In the genomic region with DNA sequence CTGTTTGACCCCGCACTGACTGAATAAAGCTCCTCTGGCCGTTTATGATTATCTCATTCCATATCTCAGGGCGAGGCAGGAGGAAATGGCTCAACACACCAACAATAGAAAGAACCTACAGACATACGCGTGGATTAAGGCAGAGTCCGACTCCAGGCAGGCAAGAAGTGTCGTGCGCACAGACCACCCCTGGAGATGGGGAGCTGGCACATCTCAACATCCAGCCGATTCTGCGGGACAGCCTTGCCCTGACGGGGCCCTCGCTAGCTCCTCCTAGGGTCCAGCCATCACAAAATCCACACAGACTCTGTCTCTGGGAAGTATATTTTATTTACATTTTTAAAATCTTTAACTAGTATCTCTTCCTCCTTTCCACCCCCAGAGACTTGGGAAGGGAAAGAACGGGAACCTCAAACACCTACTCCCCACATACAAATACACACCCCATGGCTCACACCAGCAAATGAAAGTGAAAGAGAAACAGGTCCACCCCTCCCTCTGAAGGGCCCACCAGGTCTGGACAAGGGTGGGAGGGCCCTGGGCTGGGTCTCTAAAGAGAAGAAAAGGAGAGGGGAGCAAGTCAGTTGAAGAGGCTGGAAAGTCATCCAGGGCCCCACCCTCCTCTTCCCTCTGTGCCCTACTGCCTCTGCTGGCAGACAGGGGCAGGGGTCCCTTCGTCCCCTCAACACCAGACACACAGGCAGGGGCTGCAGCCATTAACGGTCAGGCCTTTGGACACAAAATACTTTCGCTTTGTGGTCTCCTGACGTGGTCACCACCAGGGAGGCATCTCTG, we compare ENCODE assay signal across 12 cellular contexts.
DNase-seq lines count a peak whose midpoint lies in the region; ATAC-seq and TF ChIP-seq lines count a peak whose summit lies in the region.
"Had no signal": no experiment of that assay in that cellular context is flagged by ENCODE, and none has a peak within 500 bp of the region (broad histone marks: within the 10 kb centered on the region; RNA-seq: fewer than 3 reads in every experiment).

No MANE protein-coding gene starts in this region.

- H3K36me3 Mint-ChIP-seq in stimulated activated naive CD8-positive, alpha-beta T cell treated with anti-CD3 and anti-CD28 coated beads, Interleukin-15, Interleukin-2, amounts not matched to agents 100 ng/mL and 50 ng/mL, for 24 hours (ENCODE audit: low read depth), result peaks cover 21% of the 10 kb centered on the region
- peaks cover 17% of the 10 kb centered on the region for H3K36me3 Mint-ChIP-seq in memory B cell

- no peak for DNase-seq in stimulated activated naive CD8-positive, alpha-beta T cell treated with anti-CD3 and anti-CD28 coated beads, Interleukin-15, Interleukin-2, amounts not matched to agents 100 U/mL and 50 U/mL, for 24 hours
- DNase-seq in astrocyte of the spinal cord (ENCODE audit: low read depth, low spot score), result no peak
- no peak for DNase-seq in memory B cell (ENCODE audit: low spot score in 2 of 2)
- no peak for DNase-seq in AG20443 (ENCODE audit: low spot score)
- DNase-seq in NCI-H446 treated with DMSO at 0.1 percent for 48 hours (lab: John Stamatoyannopoulos, UW), result no peak
- DNase-seq: SJCRH30 had no signal

- H3K9me3 Mint-ChIP-seq in stimulated activated naive CD8-positive, alpha-beta T cell treated with anti-CD3 and anti-CD28 coated beads, Interleukin-15, Interleukin-2, amounts not matched to agents 100 ng/mL and 50 ng/mL, for 24 hours, result no peaks in the 10 kb centered on the region
- no peaks in the 10 kb centered on the region for H3K9me3 Mint-ChIP-seq in memory B cell
- H3K9me3 Mint-ChIP-seq: CD8-positive, alpha-beta memory T cell; central memory CD8-positive, alpha-beta T cell had no signal

- H3K27me3 Mint-ChIP-seq in stimulated activated naive CD8-positive, alpha-beta T cell treated with anti-CD3 and anti-CD28 coated beads, Interleukin-15, Interleukin-2, amounts not matched to agents 100 ng/mL and 50 ng/mL, for 24 hours, result no peaks in the 10 kb centered on the region
- H3K27me3 Mint-ChIP-seq in memory B cell, result no peaks in the 10 kb centered on the region
- H3K27me3 Mint-ChIP-seq: CD8-positive, alpha-beta memory T cell; central memory CD8-positive, alpha-beta T cell had no signal

- ATAC-seq in stimulated activated naive CD8-positive, alpha-beta T cell treated with anti-CD3 and anti-CD28 coated beads, Interleukin-15, Interleukin-2, amounts not matched to agents 100 U/mL and 50 U/mL, for 24 hours, result no peak
- peak; percentile 42 for ATAC-seq in memory B cell (ENCODE audit: low read depth)
- no peak for ATAC-seq in GM18870 (IDR thresholded peaks at IDR 0.05; ENCODE audit: unreplicated experiment)
- no peak for ATAC-seq in HG03469 (IDR thresholded peaks at IDR 0.05; ENCODE audit: unreplicated experiment)
- ATAC-seq: heart left ventricle had no signal

- in situ Hi-C loops in astrocyte of the spinal cord (cut with HindIII; ENCODE audit: low sequenced_read_pairs), result no loop called here

- peak overlapping the region; percentile 70 for H3K27ac Mint-ChIP-seq in stimulated activated naive CD8-positive, alpha-beta T cell treated with anti-CD3 and anti-CD28 coated beads, Interleukin-15, Interleukin-2, amounts not matched to agents 100 ng/mL and 50 ng/mL, for 24 hours
- no peak overlapping the region for H3K27ac Mint-ChIP-seq in memory B cell

- TF ChIP-seq CTCF in astrocyte of the spinal cord (IDR thresholded peaks at IDR 0.05; ENCODE audit: low read depth, low read length), result peak; percentile 15

- peaks cover 35% of the 10 kb centered on the region for H3K4me1 Mint-ChIP-seq in stimulated activated naive CD8-positive, alpha-beta T cell treated with anti-CD3 and anti-CD28 coated beads, Interleukin-15, Interleukin-2, amounts not matched to agents 100 ng/mL and 50 ng/mL, for 24 hours (ENCODE audit: low read depth)
- H3K4me1 Mint-ChIP-seq in memory B cell, result peaks cover 30% of the 10 kb centered on the region

- no peak overlapping the region for H3K4me3 Mint-ChIP-seq in stimulated activated naive CD8-positive, alpha-beta T cell treated with anti-CD3 and anti-CD28 coated beads, Interleukin-15, Interleukin-2, amounts not matched to agents 100 ng/mL and 50 ng/mL, for 24 hours
- H3K4me3 Mint-ChIP-seq in memory B cell, result no peak overlapping the region
- H3K4me3 Mint-ChIP-seq: central memory CD8-positive, alpha-beta T cell had no signal

- H3K4me3 ChIP-seq in astrocyte of the spinal cord (ENCODE audit: low read depth, low read length), result no peak overlapping the region
- H3K4me3 ChIP-seq: heart left ventricle, SJCRH30 had no signal
